Comparison of ENCODE assay signal across 1 cellular context in the genomic region with DNA sequence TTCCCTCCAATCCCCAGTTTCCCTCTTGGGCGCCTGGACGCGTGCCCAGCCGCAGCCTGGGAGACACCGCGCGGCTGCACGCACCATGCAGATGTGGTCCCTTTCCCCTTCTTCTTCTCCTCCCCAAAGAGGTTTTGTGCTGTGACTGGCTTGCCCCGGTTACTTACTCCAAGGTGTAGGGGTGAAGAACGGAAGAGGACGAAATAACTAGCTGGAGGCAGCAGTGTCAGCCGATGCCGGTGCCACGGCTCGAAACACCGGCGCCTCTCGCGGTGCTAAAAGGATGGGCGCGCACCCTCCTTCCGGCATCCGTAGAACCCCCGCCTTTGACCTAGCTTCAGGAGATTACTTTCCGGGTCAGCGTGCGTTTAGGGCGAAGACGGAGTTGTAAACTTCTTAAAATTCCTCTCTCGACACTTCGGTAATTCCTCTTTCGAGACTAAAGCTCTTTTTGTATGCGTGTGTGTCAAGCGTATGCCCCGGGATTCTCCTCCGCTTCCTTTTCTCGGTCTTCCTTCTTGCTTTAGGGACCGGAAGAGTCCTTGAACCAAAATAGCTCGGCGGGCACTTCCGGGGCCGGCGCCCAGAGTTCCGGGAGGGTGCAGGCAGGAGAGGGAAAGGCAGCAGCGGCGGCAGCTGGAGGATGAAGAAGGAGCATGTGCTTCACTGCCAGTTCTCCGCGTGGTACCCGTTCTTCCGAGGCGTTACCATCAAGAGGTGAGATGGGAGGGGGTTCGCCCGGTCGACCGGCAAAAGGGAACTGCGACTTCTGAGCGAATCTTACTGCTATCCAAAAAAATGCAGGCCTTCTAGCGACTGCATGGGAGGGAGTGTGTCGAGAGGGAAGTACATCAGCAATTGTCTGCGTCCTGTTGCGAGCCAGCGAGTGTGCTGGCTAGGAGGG.
TF ChIP-seq lines count a peak whose summit lies in the region.

A gene with protein sequence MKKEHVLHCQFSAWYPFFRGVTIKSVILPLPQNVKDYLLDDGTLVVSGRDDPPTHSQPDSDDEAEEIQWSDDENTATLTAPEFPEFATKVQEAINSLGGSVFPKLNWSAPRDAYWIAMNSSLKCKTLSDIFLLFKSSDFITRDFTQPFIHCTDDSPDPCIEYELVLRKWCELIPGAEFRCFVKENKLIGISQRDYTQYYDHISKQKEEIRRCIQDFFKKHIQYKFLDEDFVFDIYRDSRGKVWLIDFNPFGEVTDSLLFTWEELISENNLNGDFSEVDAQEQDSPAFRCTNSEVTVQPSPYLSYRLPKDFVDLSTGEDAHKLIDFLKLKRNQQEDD (plus strand): TSS at position 586 of the 904 bp plus-strand sequence. CDS start 58 bp downstream, at position 644.
A gene (minus strand): TSS at position 289 of the 904 bp plus-strand sequence. CDS start 9,600 bp downstream, outside the sequence.

TF ChIP-seq in HepG2, 621 proteins besides CTCF, POLR2A, EP300 and RAD21 (continued from another document):
- TF ChIP-seq ZNF274 (CRISPR knock-in tag; IDR thresholded peaks at IDR 0.05) (peak; percentile 27; the same call in 1 of the 2 replicates), ZSCAN25 (CRISPR knock-in tag; IDR thresholded peaks at IDR 0.05) (peak; percentile 57), SIN3B (IDR thresholded peaks at IDR 0.05; ENCODE audit: low read length) (peak; percentile 79; the same call in 1 of the 2 replicates), KMT2B (CRISPR knock-in tag; IDR thresholded peaks at IDR 0.05) (peak; percentile 94), KDM2A (CRISPR knock-in tag; IDR thresholded peaks at IDR 0.05; ENCODE audit: borderline replicate concordance, low read depth) (peak; percentile 77), PAX8 (CRISPR knock-in tag; IDR thresholded peaks at IDR 0.05; ENCODE audit: borderline replicate concordance) (no peak), ZNF124 (CRISPR knock-in tag; IDR thresholded peaks at IDR 0.05) (peak; percentile 16; the same call in 1 of the 2 replicates), GATAD2A (CRISPR knock-in tag; IDR thresholded peaks at IDR 0.05) (0 out of 2 replicates have a peak, but pooled peaks have one; percentile 42), MTF1 (CRISPR knock-in tag; IDR thresholded peaks at IDR 0.05) (no peak), ZNF564 (CRISPR knock-in tag; IDR thresholded peaks at IDR 0.05) (no peak), ZFY (CRISPR knock-in tag; IDR thresholded peaks at IDR 0.05) (peak; percentile 84)
- TF ChIP-seq, protein P1, sequence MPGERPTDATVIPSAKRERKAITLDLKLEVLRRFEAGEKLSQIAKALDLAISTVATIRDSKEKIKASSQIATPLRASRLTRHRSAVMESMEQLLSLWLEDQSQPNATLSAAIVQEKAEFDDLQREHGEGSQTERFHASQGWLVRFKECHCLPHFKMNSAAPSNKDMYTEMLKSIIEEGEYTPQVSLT (CRISPR knock-in tag; IDR thresholded peaks at IDR 0.05; ENCODE audit: borderline replicate concordance, low read depth) = no peak
- TF ChIP-seq, protein P2, sequence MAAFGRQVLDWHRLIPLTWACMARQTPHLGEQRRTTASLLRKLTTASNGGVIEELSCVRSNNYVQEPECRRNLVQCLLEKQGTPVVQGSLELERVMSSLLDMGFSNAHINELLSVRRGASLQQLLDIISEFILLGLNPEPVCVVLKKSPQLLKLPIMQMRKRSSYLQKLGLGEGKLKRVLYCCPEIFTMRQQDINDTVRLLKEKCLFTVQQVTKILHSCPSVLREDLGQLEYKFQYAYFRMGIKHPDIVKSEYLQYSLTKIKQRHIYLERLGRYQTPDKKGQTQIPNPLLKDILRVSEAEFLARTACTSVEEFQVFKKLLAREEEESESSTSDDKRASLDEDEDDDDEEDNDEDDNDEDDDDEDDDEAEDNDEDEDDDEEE (CRISPR knock-in tag; IDR thresholded peaks at IDR 0.05) = no peak; the same call in none of the 2 replicates
- TF ChIP-seq, protein P3, sequence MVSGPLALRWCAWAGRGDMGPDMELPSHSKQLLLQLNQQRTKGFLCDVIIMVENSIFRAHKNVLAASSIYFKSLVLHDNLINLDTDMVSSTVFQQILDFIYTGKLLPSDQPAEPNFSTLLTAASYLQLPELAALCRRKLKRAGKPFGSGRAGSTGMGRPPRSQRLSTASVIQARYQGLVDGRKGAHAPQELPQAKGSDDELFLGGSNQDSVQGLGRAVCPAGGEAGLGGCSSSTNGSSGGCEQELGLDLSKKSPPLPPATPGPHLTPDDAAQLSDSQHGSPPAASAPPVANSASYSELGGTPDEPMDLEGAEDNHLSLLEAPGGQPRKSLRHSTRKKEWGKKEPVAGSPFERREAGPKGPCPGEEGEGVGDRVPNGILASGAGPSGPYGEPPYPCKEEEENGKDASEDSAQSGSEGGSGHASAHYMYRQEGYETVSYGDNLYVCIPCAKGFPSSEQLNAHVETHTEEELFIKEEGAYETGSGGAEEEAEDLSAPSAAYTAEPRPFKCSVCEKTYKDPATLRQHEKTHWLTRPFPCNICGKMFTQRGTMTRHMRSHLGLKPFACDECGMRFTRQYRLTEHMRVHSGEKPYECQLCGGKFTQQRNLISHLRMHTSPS (CRISPR knock-in tag; IDR thresholded peaks at IDR 0.05; ENCODE audit: low read depth) = no peak
- TF ChIP-seq, protein P4, sequence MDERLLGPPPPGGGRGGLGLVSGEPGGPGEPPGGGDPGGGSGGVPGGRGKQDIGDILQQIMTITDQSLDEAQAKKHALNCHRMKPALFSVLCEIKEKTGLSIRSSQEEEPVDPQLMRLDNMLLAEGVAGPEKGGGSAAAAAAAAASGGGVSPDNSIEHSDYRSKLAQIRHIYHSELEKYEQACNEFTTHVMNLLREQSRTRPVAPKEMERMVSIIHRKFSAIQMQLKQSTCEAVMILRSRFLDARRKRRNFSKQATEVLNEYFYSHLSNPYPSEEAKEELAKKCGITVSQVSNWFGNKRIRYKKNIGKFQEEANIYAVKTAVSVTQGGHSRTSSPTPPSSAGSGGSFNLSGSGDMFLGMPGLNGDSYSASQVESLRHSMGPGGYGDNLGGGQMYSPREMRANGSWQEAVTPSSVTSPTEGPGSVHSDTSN (CRISPR knock-in tag; IDR thresholded peaks at IDR 0.05) = no peak
- TF ChIP-seq, protein P5, sequence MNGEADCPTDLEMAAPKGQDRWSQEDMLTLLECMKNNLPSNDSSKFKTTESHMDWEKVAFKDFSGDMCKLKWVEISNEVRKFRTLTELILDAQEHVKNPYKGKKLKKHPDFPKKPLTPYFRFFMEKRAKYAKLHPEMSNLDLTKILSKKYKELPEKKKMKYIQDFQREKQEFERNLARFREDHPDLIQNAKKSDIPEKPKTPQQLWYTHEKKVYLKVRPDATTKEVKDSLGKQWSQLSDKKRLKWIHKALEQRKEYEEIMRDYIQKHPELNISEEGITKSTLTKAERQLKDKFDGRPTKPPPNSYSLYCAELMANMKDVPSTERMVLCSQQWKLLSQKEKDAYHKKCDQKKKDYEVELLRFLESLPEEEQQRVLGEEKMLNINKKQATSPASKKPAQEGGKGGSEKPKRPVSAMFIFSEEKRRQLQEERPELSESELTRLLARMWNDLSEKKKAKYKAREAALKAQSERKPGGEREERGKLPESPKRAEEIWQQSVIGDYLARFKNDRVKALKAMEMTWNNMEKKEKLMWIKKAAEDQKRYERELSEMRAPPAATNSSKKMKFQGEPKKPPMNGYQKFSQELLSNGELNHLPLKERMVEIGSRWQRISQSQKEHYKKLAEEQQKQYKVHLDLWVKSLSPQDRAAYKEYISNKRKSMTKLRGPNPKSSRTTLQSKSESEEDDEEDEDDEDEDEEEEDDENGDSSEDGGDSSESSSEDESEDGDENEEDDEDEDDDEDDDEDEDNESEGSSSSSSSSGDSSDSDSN (CRISPR knock-in tag; IDR thresholded peaks at IDR 0.05) = peak; percentile 50; the same call in 1 of the 2 replicates
- TF ChIP-seq, protein P6, sequence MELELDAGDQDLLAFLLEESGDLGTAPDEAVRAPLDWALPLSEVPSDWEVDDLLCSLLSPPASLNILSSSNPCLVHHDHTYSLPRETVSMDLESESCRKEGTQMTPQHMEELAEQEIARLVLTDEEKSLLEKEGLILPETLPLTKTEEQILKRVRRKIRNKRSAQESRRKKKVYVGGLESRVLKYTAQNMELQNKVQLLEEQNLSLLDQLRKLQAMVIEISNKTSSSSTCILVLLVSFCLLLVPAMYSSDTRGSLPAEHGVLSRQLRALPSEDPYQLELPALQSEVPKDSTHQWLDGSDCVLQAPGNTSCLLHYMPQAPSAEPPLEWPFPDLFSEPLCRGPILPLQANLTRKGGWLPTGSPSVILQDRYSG (CRISPR knock-in tag; IDR thresholded peaks at IDR 0.05) = no peak
- TF ChIP-seq, protein P7, sequence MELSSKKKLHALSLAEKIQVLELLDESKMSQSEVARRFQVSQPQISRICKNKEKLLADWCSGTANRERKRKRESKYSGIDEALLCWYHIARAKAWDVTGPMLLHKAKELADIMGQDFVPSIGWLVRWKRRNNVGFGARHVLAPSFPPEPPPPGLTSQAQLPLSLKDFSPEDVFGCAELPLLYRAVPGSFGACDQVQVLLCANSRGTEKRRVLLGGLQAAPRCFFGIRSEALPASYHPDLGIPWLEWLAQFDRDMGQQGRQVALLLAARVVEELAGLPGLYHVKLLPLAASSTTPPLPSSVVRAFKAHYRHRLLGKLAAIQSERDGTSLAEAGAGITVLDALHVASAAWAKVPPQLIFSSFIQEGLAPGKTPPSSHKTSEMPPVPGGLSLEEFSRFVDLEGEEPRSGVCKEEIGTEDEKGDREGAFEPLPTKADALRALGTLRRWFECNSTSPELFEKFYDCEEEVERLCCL (CRISPR knock-in tag; IDR thresholded peaks at IDR 0.05; ENCODE audit: borderline replicate concordance) = no peak
TF ChIP-seq in HepG2: peak in this region for 260.
